16 cellular contexts compared by ENCODE assay signal in genomic region chr5:168346417-168346816, GRCh38. TPM values are rescaled to one million over a fixed set of nuclear protein-coding genes. Genes with fewer than 3 reads are reported as not detected.
DNase-seq lines count a peak whose midpoint lies in the region; ATAC-seq, FAIRE-seq and TF ChIP-seq lines count a peak whose summit lies in the region.
"Had no signal": no experiment of that assay in that cellular context is flagged by ENCODE, and none has a peak within 500 bp of the region (broad histone marks: within the 10 kb centered on the region; RNA-seq: fewer than 3 reads in every experiment).

No MANE protein-coding gene starts in this region.

- H3K27ac ChIP-seq in H1 (ENCODE audit: low read depth, low read length) (no peak overlapping the region), left lung (peak overlapping the region in 1 of 2 donors; percentile 55), Peyer's patch (no peak overlapping the region)
- H3K27ac ChIP-seq: right lobe of liver, WERI-Rb-1 had no signal

- H3K79me2 ChIP-seq in H1 (ENCODE audit: control insufficient read depth in 1 of 2, insufficient read depth in 2 of 2, low read length in 2 of 2), result peaks cover 0 to 63% of the 10 kb centered on the region in 2 experiments; a peak in 2 of 4 replicates

- intact Hi-C loops in left lung (cut with DNase I), result no loop called here

- peaks cover 13% of the 10 kb centered on the region for H3K79me1 ChIP-seq in H1 (ENCODE audit: low read depth, low read length)

- H3K23me2 ChIP-seq in H1 (ENCODE audit: low read depth, low read length), result no peaks in the 10 kb centered on the region; the same call in 1 of the 2 replicates

- no peak overlapping the region for H3K4ac ChIP-seq in H1 (replicated peaks; ENCODE audit: insufficient read length, low read depth, low read length)

- H3K9me3 ChIP-seq in H1 (ENCODE audit: insufficient read depth in 2 of 2, low read depth in 1 of 2, low read length in 1 of 2) (no peaks in the 10 kb centered on the region), left lung (no peaks in the 10 kb centered on the region), Peyer's patch (no peaks in the 10 kb centered on the region)
- H3K9me3 ChIP-seq: right lobe of liver had no signal

- no peak for TF ChIP-seq CTCF in H1 (IDR thresholded peaks at IDR 0.05; ENCODE audit: control extremely low read depth in 1 of 3, insufficient read depth in 1 of 3, low read depth in 1 of 3, low read length in 3 of 3)
- TF ChIP-seq CTCF in left lung (IDR thresholded peaks at IDR 0.05), result no peak
- no peak for TF ChIP-seq CTCF in Peyer's patch (IDR thresholded peaks at IDR 0.05)

- H2BK12ac ChIP-seq in H1 (ENCODE audit: low read depth, low read length), result 0 out of 2 replicates have a peak overlapping the region, but pooled peaks have one; percentile 51

- H4K91ac ChIP-seq in H1 (replicated peaks; ENCODE audit: insufficient read length, low read length), result no peak overlapping the region

- H2BK5ac ChIP-seq in H1 (ENCODE audit: low read depth, low read length), result no peak overlapping the region

- 22% methylated on average over 3 of the region's 3 CpGs; no CpG with 5 or more reads in 1 of the 2 experiments for WGBS in H1 (ENCODE audit: extremely low coverage in 1 of 2, insufficient coverage in 1 of 2, insufficient read length in 1 of 2, insufficient replicate concordance in 2 of 2, low coverage in 1 of 2, low lambda C conversion rate in 2 of 2, missing lambda C conversion rate in 1 of 2), 2 experiments

- peaks cover 17 to 44% (median 27%) of the 10 kb centered on the region in 4 experiments for H3K4me1 ChIP-seq in H1 (replicated peaks in 1 of 4; ENCODE audit: control insufficient read depth in 3 of 4, insufficient read depth in 4 of 4, low read length in 3 of 4)
- peaks cover 9 to 10% of the 10 kb centered on the region in 2 donors for H3K4me1 ChIP-seq in left lung
- peaks cover 0 to 8% (median 0%) of the 10 kb centered on the region in 4 donors for H3K4me1 ChIP-seq in Peyer's patch

- no peaks in the 10 kb centered on the region for H3K36me3 ChIP-seq in H1 (ENCODE audit: control insufficient read depth in 2 of 4, insufficient read depth in 4 of 4, low read length in 3 of 4)
- no peaks in the 10 kb centered on the region for H3K36me3 ChIP-seq in left lung
- no peaks in the 10 kb centered on the region for H3K36me3 ChIP-seq in Peyer's patch
- H3K36me3 ChIP-seq: right lobe of liver had no signal

- TF ChIP-seq RAD21 in H1 (IDR thresholded peaks at IDR 0.05 in 1 of 2, conservative IDR thresholded peaks at IDR 0.05 in 1 of 2; ENCODE audit: low read depth in 2 of 2, low read length in 2 of 2), result no peak

- no peak overlapping the region for H3K9ac ChIP-seq in H1 (replicated peaks in 1 of 4; ENCODE audit: extremely low read depth in 1 of 4, low read depth in 3 of 4, low read length in 3 of 4)

- CTCF ChIA-PET in H1 (lab: Charles Lee; ENCODE audit: partially characterized antibody), result interaction anchor here (0.6 to 5.8 kb wide), 6 partner anchors 7 to 77 kb away, joined by 3 to 46 read pairs (median 4); no protein-coding TSS in a partner anchor

- H4K20me1 ChIP-seq in H1 (replicated peaks in 1 of 2; ENCODE audit: control insufficient read depth in 1 of 2, insufficient read depth in 2 of 2, low read length in 2 of 2), result peaks cover 4 to 13% of the 10 kb centered on the region in 2 experiments

- H2BK120ac ChIP-seq in H1 (replicated peaks; ENCODE audit: low read depth, low read length), result no peak overlapping the region

- no peak overlapping the region for H3K14ac ChIP-seq in H1 (ENCODE audit: insufficient read length)

- no peak overlapping the region for H2BK15ac ChIP-seq in H1 (ENCODE audit: low read length)

- no peak overlapping the region for H4K8ac ChIP-seq in H1 (ENCODE audit: extremely low read depth, insufficient read depth, low read length)

- no peak overlapping the region for H2AFZ ChIP-seq in H1 (ENCODE audit: low read length)

- no peak overlapping the region for H4K5ac ChIP-seq in H1 (ENCODE audit: insufficient read length, low read depth, low read length)

- H3K4me3 ChIP-seq in H1 (ENCODE audit: extremely low read depth in 1 of 4, insufficient read depth in 2 of 4, low read depth in 3 of 4, low read length in 4 of 4) (peak overlapping the region in 2 of 4 experiments; percentile 24 to 25; a peak in 1 of 8 replicates), left lung (no peak overlapping the region), Peyer's patch (no peak overlapping the region)
- H3K4me3 ChIP-seq: right lobe of liver had no signal

- peak; percentile 83 for ATAC-seq in left lung
- ATAC-seq in GM21515 (IDR thresholded peaks at IDR 0.05; ENCODE audit: unreplicated experiment), result no peak
- no peak for ATAC-seq in GM19328 (IDR thresholded peaks at IDR 0.05; ENCODE audit: unreplicated experiment)
- ATAC-seq: stimulated activated naive B cell treated with anti-CD40 and anti-IgM and Interleukin-4, amounts not matched to agents 10 μg/mL and 1 μg/mL and 100 μg/mL, for 72 hours had no signal

- H3K4me2 ChIP-seq in H1 (ENCODE audit: insufficient read depth in 1 of 2, low read depth in 2 of 2, low read length in 2 of 2), result peak overlapping the region; percentile 37 to 65

- TF ChIP-seq POLR2A in H1 (IDR thresholded peaks at IDR 0.05; ENCODE audit: control extremely low read depth in 1 of 2, low read depth in 2 of 2, low read length in 2 of 2), result no peak
- no peak for TF ChIP-seq POLR2A in Peyer's patch (IDR thresholded peaks at IDR 0.05)

- DNase-seq in SIG-M5 treated with dmso at 0.1 percent for 504 hours (lab: John Stamatoyannopoulos, UW; ENCODE audit: unreplicated experiment), result peak; percentile 58
- no peak for DNase-seq in SIG-M5 (lab: John Stamatoyannopoulos, UW)
- DNase-seq in H1 (ENCODE audit: low read depth in 1 of 2, low spot score in 2 of 2), result no peak
- DNase-seq in left lung, result no peak
- no peak for DNase-seq in Peyer's patch
- DNase-seq in central memory CD4-positive, alpha-beta T cell, result no peak
- DNase-seq: activated naive CD4-positive, alpha-beta T cell treated with Interleukin-2 at 50 U/mL for 16 hours; CD4-positive, alpha-beta memory T cell; HFFc6; NCI-H1092 treated with DMSO at 0.1 percent for 48 hours; NCI-H226; right lobe of liver; stimulated activated naive B cell treated with anti-CD40 and anti-IgM and Interleukin-4, amounts not matched to agents 10 μg/mL and 1 μg/mL and 100 μg/mL, for 72 hours; WERI-Rb-1 had no signal

- H3K23ac ChIP-seq in H1 (ENCODE audit: insufficient read length), result no peak overlapping the region

- no peak for TF ChIP-seq EP300 in H1 (IDR thresholded peaks at IDR 0.05; ENCODE audit: borderline replicate concordance in 1 of 2, low read depth in 2 of 2, low read length in 2 of 2)

- no peak overlapping the region for H2AK5ac ChIP-seq in H1 (ENCODE audit: low read depth, low read length)

- POLR2A ChIA-PET in H1 (lab: Charles Lee; ENCODE audit: partially characterized antibody), result interaction anchor here (1.7 to 1.9 kb wide), 2 partner anchors 35 to 54 kb away, joined by 5 to 6 read pairs; no protein-coding TSS in a partner anchor

- H3K18ac ChIP-seq in H1 (ENCODE audit: extremely low read depth, low read length), result peak overlapping the region; percentile 26; the same call in 1 of the 2 replicates

- peak; percentile 78 for FAIRE-seq in H1 (lab: Jason Lieb, UNC)

- no peak overlapping the region for H2BK20ac ChIP-seq in H1 (ENCODE audit: low read length)

- no peaks in the 10 kb centered on the region for H3K27me3 ChIP-seq in H1 (replicated peaks in 1 of 4; ENCODE audit: control insufficient read depth in 3 of 4, extremely low read depth in 1 of 4, insufficient read depth in 3 of 4, low read length in 3 of 4)
- H3K27me3 ChIP-seq in left lung, result no peaks in the 10 kb centered on the region
- no peaks in the 10 kb centered on the region for H3K27me3 ChIP-seq in Peyer's patch
- H3K27me3 ChIP-seq: right lobe of liver had no signal

- no peak overlapping the region for H3K56ac ChIP-seq in H1 (replicated peaks; ENCODE audit: insufficient read length, low read depth, low read length)

TF ChIP-seq in H1, 55 proteins besides CTCF, POLR2A, EP300 and RAD21:
- TF ChIP-seq SRF (IDR thresholded peaks at IDR 0.05; ENCODE audit: low read depth, low read length) (no peak), ASH2L (IDR thresholded peaks at IDR 0.05; ENCODE audit: low read length) (peak; percentile 45), FOSL1 (IDR thresholded peaks at IDR 0.05; ENCODE audit: insufficient read depth, low read depth, low read length) (no peak), TAF7 (optimal IDR thresholded peaks at IDR 0.05; ENCODE audit: borderline replicate concordance, low read depth, low read length) (no peak), TCF12 (IDR thresholded peaks at IDR 0.05; ENCODE audit: low read depth, low read length) (peak; percentile 28; the same call in 1 of the 2 replicates), RNF2 (IDR thresholded peaks at IDR 0.05; ENCODE audit: borderline replicate concordance, low read depth, low read length, missing control alignments, poor library complexity, severe bottlenecking) (no peak), SP1 (IDR thresholded peaks at IDR 0.05; ENCODE audit: low read depth, low read length) (peak; percentile 86), EGR1 (IDR thresholded peaks at IDR 0.05; ENCODE audit: borderline replicate concordance, low read depth, low read length) (no peak), JUND (IDR thresholded peaks at IDR 0.05; ENCODE audit: low read length) (peak; percentile 60; the same call in 1 of the 2 replicates), TEAD4 (IDR thresholded peaks at IDR 0.05; ENCODE audit: low read depth, low read length) (peak; percentile 72; the same call in 1 of the 2 replicates)

RNA-seq across cellular contexts. Expression of gene WWC1, which starts 55.0 kb away (rescaled TPM):
- total RNA-seq in H1 (2021; fragmentation: NEBNext Ultra II Directional; extraction: Animal tissue kit (Norgen Biotek cat#: 25700)), result 41.1 and 42.7 TPM in 2 replicates
- polyA plus RNA-seq in H1 (2011; rRNA removed), result 16.4 and 19.5 TPM in 2 replicates
- 25.6 TPM for polyA plus RNA-seq in H1 (2011; cell fraction: cytosol; rRNA removed)
- polyA plus RNA-seq in H1 (2011; cell fraction: nucleus; rRNA removed), result 23.1 TPM
- 33.1 to 40.9 TPM (median 34.7 TPM) in 4 replicates for polyA plus RNA-seq in H1 (2012, experiment 1 of 2)
- polyA plus RNA-seq in H1 (2012, experiment 2 of 2), result 18.3 TPM
- 18.6 TPM for polyA plus RNA-seq in H1 (2013, experiment 1 of 2)
- 18.5 TPM for polyA plus RNA-seq in H1 (2013, experiment 2 of 2)
- polyA minus RNA-seq in H1 (2011; rRNA and poly(A)+ RNA removed), result 39.0 and 39.2 TPM in 2 replicates
- 24.8 TPM for polyA minus RNA-seq in H1 (2011; cell fraction: cytosol; rRNA and poly(A)+ RNA removed)
- 24.5 TPM for polyA minus RNA-seq in H1 (2011; cell fraction: nucleus; rRNA and poly(A)+ RNA removed)
- 10 to 100 TPM; 59.6 to 81.9 TPM for total RNA-seq in left lung
- total RNA-seq in Peyer's patch, result 10 to 100 TPM; 47.0 to 63.2 (median 52.8) TPM
